9 cellular contexts compared by ENCODE assay signal in the genomic region with DNA sequence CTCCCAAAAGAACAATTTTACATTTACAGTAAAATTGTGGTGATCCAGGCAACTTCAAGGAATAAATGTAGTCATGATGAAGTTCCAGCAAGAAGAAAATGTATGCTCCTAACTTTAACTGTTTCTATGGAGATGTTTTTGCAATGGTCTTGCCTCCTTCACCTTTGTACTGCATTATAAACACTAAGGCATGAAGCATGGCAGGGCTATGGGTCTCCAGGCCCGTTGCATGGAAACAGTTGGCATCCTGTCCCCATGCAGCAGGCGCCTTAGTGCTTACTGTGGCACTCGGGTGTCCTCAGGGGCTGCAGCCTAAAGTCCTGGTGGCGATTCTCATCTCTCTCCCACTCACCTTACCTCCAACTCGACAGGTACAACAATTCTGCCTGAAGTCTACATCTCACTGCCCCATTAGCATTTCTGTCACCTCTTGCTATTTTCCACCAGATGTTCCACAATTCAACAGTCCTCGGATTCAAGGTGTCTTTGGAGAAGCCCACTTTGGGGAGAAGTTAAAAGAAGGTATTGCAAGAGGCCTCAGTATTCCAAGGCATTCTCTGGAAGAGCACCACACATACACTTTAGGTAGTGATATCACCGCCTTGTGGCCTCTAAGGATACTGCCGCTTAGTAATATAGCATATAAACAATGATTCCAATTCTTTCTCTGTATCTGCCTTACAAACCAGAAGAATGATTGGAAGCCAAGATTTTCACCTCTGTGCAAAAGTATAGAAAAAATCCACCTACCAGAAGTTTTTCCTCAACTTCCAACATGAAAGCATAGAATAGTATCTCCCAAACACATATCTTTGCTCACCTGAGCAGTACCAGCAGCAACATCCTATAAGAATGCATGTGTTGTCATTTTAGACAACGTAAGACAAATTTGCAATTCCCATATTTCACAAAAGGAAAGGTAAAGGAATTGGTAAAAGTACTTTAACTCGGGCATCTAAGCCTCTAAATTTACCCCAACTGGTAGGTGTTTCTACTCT. TPM values are rescaled to one million over a fixed set of nuclear protein-coding genes. Genes with fewer than 3 reads are reported as not detected.
A peak's percentile ranks its signal among the peaks of the same experiment; 100 is the strongest.
DNase-seq lines count a peak whose midpoint lies in the region; ATAC-seq and TF ChIP-seq lines count a peak whose summit lies in the region.
"Had no signal": no experiment of that assay in that cellular context is flagged by ENCODE, and none has a peak within 500 bp of the region (broad histone marks: within the 10 kb centered on the region; RNA-seq: fewer than 3 reads in every experiment).

No MANE protein-coding gene starts in this region.

- H3K4me1 ChIP-seq in OCI-LY7 (ENCODE audit: insufficient read depth, low read length, poor library complexity, severe bottlenecking) (no peaks in the 10 kb centered on the region), trophoblast cell (ENCODE audit: control insufficient read depth in 1 of 2, insufficient read depth in 2 of 2, low read length in 2 of 2) (peaks cover 2 to 11% of the 10 kb centered on the region in 2 experiments)

- BruUV-seq in OCI-LY7 (replicated peaks; lab: Mats Ljungman, UMichigan) = no TSS peak

- H3K36me3 Mint-ChIP-seq in HFFc6 (ENCODE audit: low read depth) (no peaks in the 10 kb centered on the region; the same call in 1 of the 2 replicates), T-helper 17 cell (ENCODE audit: low read depth) (peaks cover 2% of the 10 kb centered on the region)
- no peaks in the 10 kb centered on the region for H3K36me3 Mint-ChIP-seq in activated T-helper 1 cell treated with anti-CD3 and anti-CD28 coated beads, Interleukin-12 subunit alpha, Interleukin-12 subunit beta, Interleukin-2, Interleukin-4 antibody, amounts not matched to agents 30 ng/mL and 10 ng/mL and 1 ng/mL, durations not matched to agents 14 hours and 24 hours and 36 hours (ENCODE audit: low read depth)
- H3K36me3 Mint-ChIP-seq: CD4-positive, CD25-positive, alpha-beta regulatory T cell had no signal

- H3K14ac ChIP-seq in trophoblast cell (ENCODE audit: low read length) = no peak overlapping the region

- no peak overlapping the region for H4K8ac ChIP-seq in trophoblast cell (ENCODE audit: low read depth, low read length)

- H3K27me3 ChIP-seq in trophoblast cell (ENCODE audit: insufficient read depth, low read length) = no peaks in the 10 kb centered on the region

- CTCF ChIA-PET in OCI-LY7 (lab: Charles Lee; ENCODE audit: unreplicated experiment) = no interaction called here

- H2BK5ac ChIP-seq in trophoblast cell (ENCODE audit: low read depth, low read length, poor library complexity) = no peak overlapping the region

- H4K12ac ChIP-seq in trophoblast cell (ENCODE audit: low read depth, low read length) = no peak overlapping the region

- no peak overlapping the region for H2AK5ac ChIP-seq in trophoblast cell (ENCODE audit: low read length)

- H3K18ac ChIP-seq in trophoblast cell (ENCODE audit: low read length) = peak overlapping the region; percentile 51

- ATAC-seq in esophagus mucosa (peak; percentile 71), T-helper 17 cell (no peak)

- H3K4me3 ChIP-seq in OCI-LY7 (ENCODE audit: low read depth, low read length, poor library complexity, severe bottlenecking) (no peak overlapping the region), trophoblast cell (ENCODE audit: low read depth, low read length) (no peak overlapping the region)

- H3K4ac ChIP-seq in trophoblast cell (ENCODE audit: low read depth, low read length) = peak overlapping the region; percentile 68

- no peaks in the 10 kb centered on the region for H3K9me3 Mint-ChIP-seq in HFFc6
- no peaks in the 10 kb centered on the region for H3K9me3 Mint-ChIP-seq in activated T-helper 1 cell treated with anti-CD3 and anti-CD28 coated beads, Interleukin-12 subunit alpha, Interleukin-12 subunit beta, Interleukin-2, Interleukin-4 antibody, amounts not matched to agents 30 ng/mL and 10 ng/mL and 1 ng/mL, durations not matched to agents 14 hours and 24 hours and 36 hours

- no peak overlapping the region for H4K91ac ChIP-seq in trophoblast cell (ENCODE audit: low read depth, low read length)

- POLR2A ChIA-PET in OCI-LY7 (lab: Charles Lee) = no interaction called here

- DNase-seq in NCI-H2107 treated with DMSO at 0.1 percent for 48 hours (lab: John Stamatoyannopoulos, UW; ENCODE audit: unreplicated experiment) = peak; percentile 72
- DNase-seq in NCI-H2107 (lab: John Stamatoyannopoulos, UW) = no peak
- DNase-seq in HFFc6 = peak; percentile 40
- peak; percentile 14 for DNase-seq in OCI-LY7 (ENCODE audit: low spot score)
- DNase-seq in trophoblast cell = peak; percentile 40 to 91
- no peak for DNase-seq in activated T-helper 1 cell treated with anti-CD3 and anti-CD28 coated beads, Interleukin-12 subunit alpha, Interleukin-12 subunit beta, Interleukin-2, Interleukin-4 antibody, amounts not matched to agents 30 ng/mL and 10 ng/mL and 1 ng/mL, durations not matched to agents 14 hours and 24 hours and 36 hours (ENCODE audit: low spot score)
- DNase-seq in T-helper 17 cell = no peak

- WGBS in trophoblast cell (ENCODE audit: extremely low coverage, insufficient coverage, insufficient read length) = no CpG with 5 or more reads among the region's 10 CpGs

- intact Hi-C loops in OCI-LY7 (cut with micrococcal nuclease; ENCODE audit: unreplicated experiment) = loop anchor here (1.0 kb wide), 1 partner anchor 110 kb away; no protein-coding TSS in a partner anchor
- intact Hi-C loops in activated T-helper 1 cell treated with anti-CD3 and anti-CD28 coated beads, Interleukin-12 subunit alpha, Interleukin-12 subunit beta, Interleukin-2, Interleukin-4 antibody, amounts not matched to agents 30 ng/mL and 10 ng/mL and 1 ng/mL, durations not matched to agents 14 hours and 24 hours and 36 hours (cut with micrococcal nuclease) = loop anchor here (1.0 to 2.0 kb wide), 2 partner anchors 110 to 259 kb away; no protein-coding TSS in a partner anchor

- H3K36me3 ChIP-seq in OCI-LY7 (ENCODE audit: insufficient read depth, low read length) (no peaks in the 10 kb centered on the region), trophoblast cell (ENCODE audit: control insufficient read depth in 1 of 2, insufficient read depth in 2 of 2, low read length in 2 of 2) (no peaks in the 10 kb centered on the region)

- no peak overlapping the region for H2BK12ac ChIP-seq in trophoblast cell (ENCODE audit: low read length)

- peaks cover 53% of the 10 kb centered on the region for H3K4me1 Mint-ChIP-seq in HFFc6 (ENCODE audit: low read depth)
- peaks cover 5% of the 10 kb centered on the region for H3K4me1 Mint-ChIP-seq in activated T-helper 1 cell treated with anti-CD3 and anti-CD28 coated beads, Interleukin-12 subunit alpha, Interleukin-12 subunit beta, Interleukin-2, Interleukin-4 antibody, amounts not matched to agents 30 ng/mL and 10 ng/mL and 1 ng/mL, durations not matched to agents 14 hours and 24 hours and 36 hours (ENCODE audit: low read depth)
- H3K4me1 Mint-ChIP-seq in T-helper 17 cell = peaks cover 7% of the 10 kb centered on the region

- TF ChIP-seq CTCF in HFFc6 (IDR thresholded peaks at IDR 0.05) (peak; percentile 83), OCI-LY7 (conservative IDR thresholded peaks at IDR 0.05; ENCODE audit: low read length) (peak; percentile 78)

- H3K9me2 ChIP-seq in OCI-LY7 (ENCODE audit: insufficient read depth, low read length) = no peaks in the 10 kb centered on the region

- no peak overlapping the region for H3K27ac ChIP-seq in OCI-LY7 (ENCODE audit: low read depth, low read length, poor library complexity, severe bottlenecking)
- no peak overlapping the region for H3K27ac ChIP-seq in trophoblast cell (ENCODE audit: low read depth, low read length)

- H3K27ac Mint-ChIP-seq in HFFc6 = no peak overlapping the region
- H3K27ac Mint-ChIP-seq in activated T-helper 1 cell treated with anti-CD3 and anti-CD28 coated beads, Interleukin-12 subunit alpha, Interleukin-12 subunit beta, Interleukin-2, Interleukin-4 antibody, amounts not matched to agents 30 ng/mL and 10 ng/mL and 1 ng/mL, durations not matched to agents 14 hours and 24 hours and 36 hours = no peak overlapping the region
- no peak overlapping the region for H3K27ac Mint-ChIP-seq in T-helper 17 cell
- H3K27ac Mint-ChIP-seq: CD4-positive, CD25-positive, alpha-beta regulatory T cell had no signal

- no peak overlapping the region for H2BK120ac ChIP-seq in trophoblast cell (ENCODE audit: insufficient read depth, low read length, poor library complexity)

- no peaks in the 10 kb centered on the region for H3K27me3 Mint-ChIP-seq in HFFc6 (ENCODE audit: insufficient read depth)
- peaks cover 46% of the 10 kb centered on the region for H3K27me3 Mint-ChIP-seq in activated T-helper 1 cell treated with anti-CD3 and anti-CD28 coated beads, Interleukin-12 subunit alpha, Interleukin-12 subunit beta, Interleukin-2, Interleukin-4 antibody, amounts not matched to agents 30 ng/mL and 10 ng/mL and 1 ng/mL, durations not matched to agents 14 hours and 24 hours and 36 hours (ENCODE audit: insufficient read depth)
- H3K27me3 Mint-ChIP-seq in T-helper 17 cell = peaks cover 42% of the 10 kb centered on the region

- H3K9me3 ChIP-seq in OCI-LY7 (ENCODE audit: low read length) (no peaks in the 10 kb centered on the region), trophoblast cell (ENCODE audit: insufficient read depth, low read depth, low read length) (no peaks in the 10 kb centered on the region), T-helper 17 cell (ENCODE audit: control insufficient read depth, low read length, poor library complexity, severe bottlenecking) (no peaks in the 10 kb centered on the region)

- H3K9ac ChIP-seq in trophoblast cell (ENCODE audit: low read length) = no peak overlapping the region

- H3K79me1 ChIP-seq in trophoblast cell (ENCODE audit: low read length) = peaks cover 5% of the 10 kb centered on the region

- H3K23ac ChIP-seq in trophoblast cell (ENCODE audit: low read length) = no peak overlapping the region

- H3K4me3 Mint-ChIP-seq in HFFc6 (no peak overlapping the region), T-helper 17 cell (no peak overlapping the region)
- no peak overlapping the region for H3K4me3 Mint-ChIP-seq in activated T-helper 1 cell treated with anti-CD3 and anti-CD28 coated beads, Interleukin-12 subunit alpha, Interleukin-12 subunit beta, Interleukin-2, Interleukin-4 antibody, amounts not matched to agents 30 ng/mL and 10 ng/mL and 1 ng/mL, durations not matched to agents 14 hours and 24 hours and 36 hours
- H3K4me3 Mint-ChIP-seq: CD4-positive, CD25-positive, alpha-beta regulatory T cell had no signal

- H2AFZ ChIP-seq in OCI-LY7 (ENCODE audit: low read length) (no peak overlapping the region), trophoblast cell (ENCODE audit: insufficient read depth, low read length, poor library complexity) (no peak overlapping the region)

- H3K4me2 ChIP-seq in OCI-LY7 (ENCODE audit: low read length) (no peak overlapping the region), trophoblast cell (ENCODE audit: low read length) (no peak overlapping the region)

- H3K79me2 ChIP-seq in OCI-LY7 (ENCODE audit: insufficient read depth, low read depth, low read length) (no peaks in the 10 kb centered on the region), trophoblast cell (ENCODE audit: control insufficient read depth, insufficient read depth, low read length, poor library complexity) (peaks cover 8% of the 10 kb centered on the region)

- H4K20me1 ChIP-seq in OCI-LY7 (ENCODE audit: insufficient read depth, low read length) = no peaks in the 10 kb centered on the region

RNA-seq across cellular contexts. Expression of a gene that starts 5.1 kb away (rescaled TPM):
- 1 to 10 TPM; 4.7 to 7.1 (median 5.4) TPM for total RNA-seq in HFFc6 (2021; fragmentation: NEBNext Ultra II Directional; extraction: Animal tissue kit (Norgen Biotek cat#: 25700))
- total RNA-seq in OCI-LY7 (2014; rRNA removed; shearing (Covaris generic)) = not detected in 2 replicates
- total RNA-seq in OCI-LY7 (2022) (not detected in 2 replicates), esophagus mucosa (6.9 TPM), T-helper 17 cell (under 1 TPM in 1 of 2 donors, not detected in 1; 0.27 TPM)
- polyA plus RNA-seq in trophoblast cell (2013) = 16.6 and 16.7 TPM in 2 replicates
- total RNA-seq in activated T-helper 1 cell treated with anti-CD3 and anti-CD28 coated beads, Interleukin-12 subunit alpha, Interleukin-12 subunit beta, Interleukin-2, Interleukin-4 antibody, amounts not matched to agents 30 ng/mL and 10 ng/mL and 1 ng/mL, durations not matched to agents 14 hours and 24 hours and 36 hours = 0.10 and 0.20 TPM in 2 replicates
- total RNA-seq: CD4-positive, CD25-positive, alpha-beta regulatory T cell had no signal
- polyA plus RNA-seq: CD4-positive, CD25-positive, alpha-beta regulatory T cell had no signal

Comparison
In these comparisons a context has a peak if more than half of its experiments do, and no peak if none do; other contexts are left out.
1. DNase-seq: peak in NCI-H2107 treated with DMSO at 0.1 percent for 48 hours (single experiment), HFFc6 (single experiment), OCI-LY7 (single experiment) and trophoblast cell (2 of 2); none in NCI-H2107 (single experiment), activated T-helper 1 cell treated with anti-CD3 and anti-CD28 coated beads, Interleukin-12 subunit alpha, Interleukin-12 subunit beta, Interleukin-2, Interleukin-4 antibody, amounts not matched to agents 30 ng/mL and 10 ng/mL and 1 ng/mL, durations not matched to agents 14 hours and 24 hours and 36 hours (single experiment) and T-helper 17 cell (0 of 3).